9 cellular contexts compared by ENCODE assay signal in genomic region chr1:184649500-184649899, GRCh38.
DNase-seq lines count a peak whose midpoint lies in the region; ATAC-seq and TF ChIP-seq lines count a peak whose summit lies in the region.
"Had no signal": no experiment of that assay in that cellular context is flagged by ENCODE, and none has a peak within 500 bp of the region (broad histone marks: within the 10 kb centered on the region; RNA-seq: fewer than 3 reads in every experiment).

No MANE protein-coding gene starts in this region.

- peak overlapping the region; percentile 79 for H3K27ac ChIP-seq in KMS-11

- peak overlapping the region; percentile 58; the same call in 1 of the 2 replicates for H2AFZ ChIP-seq in KMS-11 (ENCODE audit: low read depth)

- peak; percentile 98 for ATAC-seq in GM21529 (IDR thresholded peaks at IDR 0.05; ENCODE audit: unreplicated experiment)
- ATAC-seq: T-helper 17 cell had no signal

- no peaks in the 10 kb centered on the region for H3K36me3 ChIP-seq in KMS-11 (ENCODE audit: insufficient read depth)

- no peaks in the 10 kb centered on the region for H3K79me2 ChIP-seq in KMS-11 (ENCODE audit: insufficient read depth, low read depth)

- peaks cover 61% of the 10 kb centered on the region for H3K4me1 ChIP-seq in KMS-11 (ENCODE audit: low read depth, poor library complexity, severe bottlenecking)

- DNase-seq in GM12865 (ENCODE audit: low read depth) (peak; percentile 89), hepatic stellate cell (ENCODE audit: low spot score) (peak; percentile 70), 8988T (no peak), NCI-H2196 (lab: John Stamatoyannopoulos, UW; ENCODE audit: unreplicated experiment) (no peak)
- DNase-seq in stimulated activated CD4-positive, alpha-beta T cell treated with anti-CD3 and anti-CD28 coated beads, Interleukin-4, amount 100 ng/mL, for 4 hours: no peak
- no peak for DNase-seq in activated CD4-positive, alpha-beta T cell treated with anti-CD3 and anti-CD28 coated beads, Interleukin-2, amount 50 U/mL, for 1 hour
- DNase-seq: T-helper 17 cell had no signal

- H3K4me3 ChIP-seq in GM12865 (ENCODE audit: low read depth, low read length) (peak overlapping the region; percentile 21; the same call in 1 of the 2 replicates), KMS-11 (IDR thresholded peaks at IDR 0.05; ENCODE audit: insufficient read depth, low read depth, low read length) (peak overlapping the region; percentile 77)

- H3K4me2 ChIP-seq in KMS-11: peak overlapping the region; percentile 80

- H3K9ac ChIP-seq in KMS-11: peak overlapping the region; percentile 43

- no peaks in the 10 kb centered on the region for H4K20me1 ChIP-seq in KMS-11 (ENCODE audit: insufficient read depth)

- TF ChIP-seq CTCF in GM12865 (IDR thresholded peaks at IDR 0.05; ENCODE audit: insufficient read depth, low read depth, low read length, missing control alignments): no peak
- no peak for TF ChIP-seq CTCF in KMS-11 (conservative IDR thresholded peaks at IDR 0.05; ENCODE audit: low read depth, low read length)

- no peaks in the 10 kb centered on the region for H3K27me3 ChIP-seq in KMS-11 (ENCODE audit: insufficient read depth, low read depth)

Comparison
In these comparisons a context has a peak if more than half of its experiments do, and no peak if none do; other contexts are left out.
1. DNase-seq: peak in GM12865 (single experiment) and hepatic stellate cell (single experiment); none in 8988T (single experiment), stimulated activated CD4-positive, alpha-beta T cell treated with anti-CD3 and anti-CD28 coated beads, Interleukin-4, amount 100 ng/mL, for 4 hours (0 of 2), activated CD4-positive, alpha-beta T cell treated with anti-CD3 and anti-CD28 coated beads, Interleukin-2, amount 50 U/mL, for 1 hour (single experiment) and NCI-H2196 (single experiment).